ENCODE assay signal across 8 cellular contexts in genomic region chr12:51391047-51391837, GRCh38. TPM values are rescaled to one million over a fixed set of nuclear protein-coding genes. Genes with fewer than 3 reads are reported as not detected.
A peak's percentile ranks its signal among the peaks of the same experiment; 100 is the strongest.
DNase-seq lines count a peak whose midpoint lies in the region; ATAC-seq lines count a peak whose summit lies in the region.

A gene with protein sequence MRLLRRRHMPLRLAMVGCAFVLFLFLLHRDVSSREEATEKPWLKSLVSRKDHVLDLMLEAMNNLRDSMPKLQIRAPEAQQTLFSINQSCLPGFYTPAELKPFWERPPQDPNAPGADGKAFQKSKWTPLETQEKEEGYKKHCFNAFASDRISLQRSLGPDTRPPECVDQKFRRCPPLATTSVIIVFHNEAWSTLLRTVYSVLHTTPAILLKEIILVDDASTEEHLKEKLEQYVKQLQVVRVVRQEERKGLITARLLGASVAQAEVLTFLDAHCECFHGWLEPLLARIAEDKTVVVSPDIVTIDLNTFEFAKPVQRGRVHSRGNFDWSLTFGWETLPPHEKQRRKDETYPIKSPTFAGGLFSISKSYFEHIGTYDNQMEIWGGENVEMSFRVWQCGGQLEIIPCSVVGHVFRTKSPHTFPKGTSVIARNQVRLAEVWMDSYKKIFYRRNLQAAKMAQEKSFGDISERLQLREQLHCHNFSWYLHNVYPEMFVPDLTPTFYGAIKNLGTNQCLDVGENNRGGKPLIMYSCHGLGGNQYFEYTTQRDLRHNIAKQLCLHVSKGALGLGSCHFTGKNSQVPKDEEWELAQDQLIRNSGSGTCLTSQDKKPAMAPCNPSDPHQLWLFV (minus strand): TSS chr12:51391406. CDS start chr12:51379781, 11,625 bp downstream.

- no peaks in the 10 kb centered on the region for H3K36me3 ChIP-seq in ACC112 (ENCODE audit: insufficient read depth, low read length)

- H3K79me2 ChIP-seq in ACC112 (ENCODE audit: control insufficient read depth, insufficient read depth, low read length, unreplicated experiment) = no peaks in the 10 kb centered on the region

- intact Hi-C loops in left cardiac atrium (cut with DNase I) = no loop called here
- intact Hi-C loops in sciatic nerve (cut with DNase I) = no loop called here

- no peaks in the 10 kb centered on the region for H3K27me3 Mint-ChIP-seq in activated naive CD4-positive, alpha-beta T cell treated with anti-CD3 and anti-CD28 coated beads, Interleukin-2, amount 50 U/mL, for 24 hours

- no peak within 1 kb of the TSS for H3K27ac ChIP-seq in ACC112 (ENCODE audit: low read depth, low read length)

- no peaks in the 10 kb centered on the region for H3K9me3 Mint-ChIP-seq in activated naive CD4-positive, alpha-beta T cell treated with anti-CD3 and anti-CD28 coated beads, Interleukin-2, amount 50 U/mL, for 24 hours

- H3K36me3 Mint-ChIP-seq in activated naive CD4-positive, alpha-beta T cell treated with anti-CD3 and anti-CD28 coated beads, Interleukin-2, amount 50 U/mL, for 24 hours = no peaks in the 10 kb centered on the region

- peaks cover 10% of the 10 kb centered on the region; the same call in 1 of the 2 replicates for H3K27me3 ChIP-seq in ACC112 (ENCODE audit: insufficient read depth, low read length)

- peak within 1 kb of the TSS; percentile 74 for H3K4me3 ChIP-seq in ACC112 (ENCODE audit: low read depth, low read length)

- H3K27ac Mint-ChIP-seq in activated naive CD4-positive, alpha-beta T cell treated with anti-CD3 and anti-CD28 coated beads, Interleukin-2, amount 50 U/mL, for 24 hours = peak within 1 kb of the TSS; percentile 74

- peak within 1 kb of the TSS; percentile 91 for H3K4me3 Mint-ChIP-seq in activated naive CD4-positive, alpha-beta T cell treated with anti-CD3 and anti-CD28 coated beads, Interleukin-2, amount 50 U/mL, for 24 hours

- H3K4me1 Mint-ChIP-seq in activated naive CD4-positive, alpha-beta T cell treated with anti-CD3 and anti-CD28 coated beads, Interleukin-2, amount 50 U/mL, for 24 hours = peaks cover 81% of the 10 kb centered on the region

- ATAC-seq in GM19043 (IDR thresholded peaks at IDR 0.05; ENCODE audit: low read depth, unreplicated experiment) (peak; percentile 31), HG03521 (IDR thresholded peaks at IDR 0.05; ENCODE audit: unreplicated experiment) (peak; percentile 39), left cardiac atrium (peak; percentile 62 to 67), sciatic nerve (peak; percentile 58)

- peak within 1 kb of the TSS; percentile 58 for H2AFZ ChIP-seq in ACC112 (ENCODE audit: low read length, unreplicated experiment)

- peaks cover 12% of the 10 kb centered on the region for H3K4me1 ChIP-seq in ACC112 (ENCODE audit: control insufficient read depth, insufficient read depth, low read length, unreplicated experiment)

- DNase-seq in SKM-1 (lab: John Stamatoyannopoulos, UW; ENCODE audit: unreplicated experiment) = peak; percentile 34
- peak; percentile 42 for DNase-seq in left cardiac atrium
- no peak for DNase-seq in sciatic nerve (ENCODE audit: low spot score)
- no peak for DNase-seq in dedifferentiated amniotic fluid mesenchymal stem cell (ENCODE audit: extremely low spot score)

RNA-seq across cellular contexts. Expression of the gene that starts here (rescaled TPM):
- total RNA-seq in left cardiac atrium (1 to 10 TPM; 3.6 to 4.4 TPM), sciatic nerve (4.0 TPM)

Comparison
In these comparisons a context has a peak if more than half of its experiments do, and no peak if none do; other contexts are left out.
1. DNase-seq: peak in SKM-1 (single experiment) and left cardiac atrium (single experiment); none in sciatic nerve (single experiment) and dedifferentiated amniotic fluid mesenchymal stem cell (single experiment).
2. Peak in every context shown above with its lines, with median percentiles within 50 percentile points of each other: ATAC-seq.